ENCODE assay signal across 1 cellular context in the genomic region with DNA sequence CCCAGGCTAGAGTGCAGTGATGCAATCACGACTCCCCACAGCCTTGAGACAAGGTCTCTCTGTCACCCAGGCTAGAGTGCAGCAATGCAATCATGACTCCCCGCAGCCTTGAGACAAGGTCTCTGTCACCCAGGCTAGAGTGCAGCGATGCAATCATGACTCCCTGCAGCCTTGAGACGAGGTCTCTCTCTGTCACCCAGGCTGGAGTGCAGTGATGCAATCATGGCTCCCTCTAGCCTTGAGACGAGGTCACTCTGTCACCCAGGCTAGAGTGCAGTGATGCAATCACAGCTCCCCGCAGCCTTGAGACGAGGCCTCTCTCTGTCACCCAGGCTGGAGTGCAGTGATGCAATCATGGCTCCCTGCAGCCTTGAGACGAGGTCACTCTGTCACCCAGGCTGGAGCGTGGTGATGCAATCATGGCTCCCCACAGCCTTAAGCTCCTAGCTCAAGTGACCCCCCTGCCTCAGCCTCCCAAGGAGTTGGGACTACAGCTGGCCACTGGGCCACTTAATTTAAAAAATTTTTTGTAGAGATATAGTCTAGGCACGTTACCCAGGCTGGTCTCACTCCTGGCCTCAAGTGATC.
TF ChIP-seq lines count a peak whose summit lies in the region.

No MANE protein-coding gene starts in this region.

TF ChIP-seq in HepG2, 621 proteins besides CTCF, POLR2A, EP300 and RAD21 (continued from another document and continues in another):
- TF ChIP-seq, protein P1, sequence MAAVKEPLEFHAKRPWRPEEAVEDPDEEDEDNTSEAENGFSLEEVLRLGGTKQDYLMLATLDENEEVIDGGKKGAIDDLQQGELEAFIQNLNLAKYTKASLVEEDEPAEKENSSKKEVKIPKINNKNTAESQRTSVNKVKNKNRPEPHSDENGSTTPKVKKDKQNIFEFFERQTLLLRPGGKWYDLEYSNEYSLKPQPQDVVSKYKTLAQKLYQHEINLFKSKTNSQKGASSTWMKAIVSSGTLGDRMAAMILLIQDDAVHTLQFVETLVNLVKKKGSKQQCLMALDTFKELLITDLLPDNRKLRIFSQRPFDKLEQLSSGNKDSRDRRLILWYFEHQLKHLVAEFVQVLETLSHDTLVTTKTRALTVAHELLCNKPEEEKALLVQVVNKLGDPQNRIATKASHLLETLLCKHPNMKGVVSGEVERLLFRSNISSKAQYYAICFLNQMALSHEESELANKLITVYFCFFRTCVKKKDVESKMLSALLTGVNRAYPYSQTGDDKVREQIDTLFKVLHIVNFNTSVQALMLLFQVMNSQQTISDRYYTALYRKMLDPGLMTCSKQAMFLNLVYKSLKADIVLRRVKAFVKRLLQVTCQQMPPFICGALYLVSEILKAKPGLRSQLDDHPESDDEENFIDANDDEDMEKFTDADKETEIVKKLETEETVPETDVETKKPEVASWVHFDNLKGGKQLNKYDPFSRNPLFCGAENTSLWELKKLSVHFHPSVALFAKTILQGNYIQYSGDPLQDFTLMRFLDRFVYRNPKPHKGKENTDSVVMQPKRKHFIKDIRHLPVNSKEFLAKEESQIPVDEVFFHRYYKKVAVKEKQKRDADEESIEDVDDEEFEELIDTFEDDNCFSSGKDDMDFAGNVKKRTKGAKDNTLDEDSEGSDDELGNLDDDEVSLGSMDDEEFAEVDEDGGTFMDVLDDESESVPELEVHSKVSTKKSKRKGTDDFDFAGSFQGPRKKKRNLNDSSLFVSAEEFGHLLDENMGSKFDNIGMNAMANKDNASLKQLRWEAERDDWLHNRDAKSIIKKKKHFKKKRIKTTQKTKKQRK (IDR thresholded peaks at IDR 0.05; ENCODE audit: low read length) = no peak
- TF ChIP-seq ZXDC (CRISPR knock-in tag; IDR thresholded peaks at IDR 0.05) = peak; percentile 63; the same call in 1 of the 2 replicates
- no peak for TF ChIP-seq ZNF446 (CRISPR knock-in tag; IDR thresholded peaks at IDR 0.05)
- peak; percentile 80 for TF ChIP-seq RCOR2 (CRISPR knock-in tag; IDR thresholded peaks at IDR 0.05)
- TF ChIP-seq, protein P2, sequence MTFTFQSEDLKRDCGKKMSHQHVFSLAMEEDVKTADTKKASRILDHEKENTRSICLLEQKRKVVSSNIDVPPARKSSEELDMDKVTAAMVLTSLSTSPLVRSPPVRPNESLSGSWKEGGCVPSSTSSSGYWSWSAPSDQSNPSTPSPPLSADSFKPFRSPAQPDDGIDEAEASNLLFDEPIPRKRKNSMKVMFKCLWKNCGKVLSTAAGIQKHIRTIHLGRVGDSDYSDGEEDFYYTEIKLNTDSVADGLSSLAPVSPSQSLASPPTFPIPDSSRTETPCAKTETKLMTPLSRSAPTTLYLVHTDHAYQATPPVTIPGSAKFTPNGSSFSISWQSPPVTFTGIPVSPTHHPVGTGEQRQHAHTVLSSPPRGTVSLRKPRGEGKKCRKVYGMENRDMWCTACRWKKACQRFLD (CRISPR knock-in tag; IDR thresholded peaks at IDR 0.05; ENCODE audit: borderline replicate concordance) = no peak
- TF ChIP-seq ZBTB25 (CRISPR knock-in tag; IDR thresholded peaks at IDR 0.05) = peak; percentile 92
- TF ChIP-seq CEBPG (CRISPR knock-in tag; IDR thresholded peaks at IDR 0.05) = peak; percentile 100
- no peak for TF ChIP-seq PAWR (CRISPR knock-in tag; IDR thresholded peaks at IDR 0.05; ENCODE audit: borderline replicate concordance)
- TF ChIP-seq TFDP2 (CRISPR knock-in tag; IDR thresholded peaks at IDR 0.05) = peak; percentile 73
- peak; percentile 98 for TF ChIP-seq ZMYM4 (CRISPR knock-in tag; IDR thresholded peaks at IDR 0.05)
- peak; percentile 95 for TF ChIP-seq FOXA3 (CRISPR knock-in tag; IDR thresholded peaks at IDR 0.05)
- no peak for TF ChIP-seq SOX6 (IDR thresholded peaks at IDR 0.05)
- TF ChIP-seq SOX6 (CRISPR knock-in tag; IDR thresholded peaks at IDR 0.05) = peak; percentile 98
- TF ChIP-seq, protein P3, sequence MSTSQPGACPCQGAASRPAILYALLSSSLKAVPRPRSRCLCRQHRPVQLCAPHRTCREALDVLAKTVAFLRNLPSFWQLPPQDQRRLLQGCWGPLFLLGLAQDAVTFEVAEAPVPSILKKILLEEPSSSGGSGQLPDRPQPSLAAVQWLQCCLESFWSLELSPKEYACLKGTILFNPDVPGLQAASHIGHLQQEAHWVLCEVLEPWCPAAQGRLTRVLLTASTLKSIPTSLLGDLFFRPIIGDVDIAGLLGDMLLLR (CRISPR knock-in tag; IDR thresholded peaks at IDR 0.05) = peak; percentile 88
- TF ChIP-seq ZFY (CRISPR knock-in tag; IDR thresholded peaks at IDR 0.05) = peak; percentile 36
- TF ChIP-seq ZNF101 (CRISPR knock-in tag; IDR thresholded peaks at IDR 0.05; ENCODE audit: borderline replicate concordance, low read depth) = 0 out of 2 replicates have a peak, but pooled peaks have one; percentile 26
- no peak for TF ChIP-seq PCBP2 (optimal IDR thresholded peaks at IDR 0.05; ENCODE audit: low read depth, low read length, poor library complexity, severe bottlenecking)
- TF ChIP-seq KDM5B (CRISPR knock-in tag; IDR thresholded peaks at IDR 0.05; ENCODE audit: borderline replicate concordance) = peak; percentile 97; the same call in 1 of the 2 replicates
- peak; percentile 100 for TF ChIP-seq RXRA (CRISPR knock-in tag; IDR thresholded peaks at IDR 0.05)
- TF ChIP-seq STAT5B (CRISPR knock-in tag; IDR thresholded peaks at IDR 0.05) = 0 out of 2 replicates have a peak, but pooled peaks have one; percentile 69
- peak; percentile 59 for TF ChIP-seq ZNF883 (CRISPR knock-in tag; IDR thresholded peaks at IDR 0.05; ENCODE audit: not compliant biosample characterization)
- TF ChIP-seq AFF4 (CRISPR knock-in tag; IDR thresholded peaks at IDR 0.05) = no peak
- TF ChIP-seq, protein P4, sequence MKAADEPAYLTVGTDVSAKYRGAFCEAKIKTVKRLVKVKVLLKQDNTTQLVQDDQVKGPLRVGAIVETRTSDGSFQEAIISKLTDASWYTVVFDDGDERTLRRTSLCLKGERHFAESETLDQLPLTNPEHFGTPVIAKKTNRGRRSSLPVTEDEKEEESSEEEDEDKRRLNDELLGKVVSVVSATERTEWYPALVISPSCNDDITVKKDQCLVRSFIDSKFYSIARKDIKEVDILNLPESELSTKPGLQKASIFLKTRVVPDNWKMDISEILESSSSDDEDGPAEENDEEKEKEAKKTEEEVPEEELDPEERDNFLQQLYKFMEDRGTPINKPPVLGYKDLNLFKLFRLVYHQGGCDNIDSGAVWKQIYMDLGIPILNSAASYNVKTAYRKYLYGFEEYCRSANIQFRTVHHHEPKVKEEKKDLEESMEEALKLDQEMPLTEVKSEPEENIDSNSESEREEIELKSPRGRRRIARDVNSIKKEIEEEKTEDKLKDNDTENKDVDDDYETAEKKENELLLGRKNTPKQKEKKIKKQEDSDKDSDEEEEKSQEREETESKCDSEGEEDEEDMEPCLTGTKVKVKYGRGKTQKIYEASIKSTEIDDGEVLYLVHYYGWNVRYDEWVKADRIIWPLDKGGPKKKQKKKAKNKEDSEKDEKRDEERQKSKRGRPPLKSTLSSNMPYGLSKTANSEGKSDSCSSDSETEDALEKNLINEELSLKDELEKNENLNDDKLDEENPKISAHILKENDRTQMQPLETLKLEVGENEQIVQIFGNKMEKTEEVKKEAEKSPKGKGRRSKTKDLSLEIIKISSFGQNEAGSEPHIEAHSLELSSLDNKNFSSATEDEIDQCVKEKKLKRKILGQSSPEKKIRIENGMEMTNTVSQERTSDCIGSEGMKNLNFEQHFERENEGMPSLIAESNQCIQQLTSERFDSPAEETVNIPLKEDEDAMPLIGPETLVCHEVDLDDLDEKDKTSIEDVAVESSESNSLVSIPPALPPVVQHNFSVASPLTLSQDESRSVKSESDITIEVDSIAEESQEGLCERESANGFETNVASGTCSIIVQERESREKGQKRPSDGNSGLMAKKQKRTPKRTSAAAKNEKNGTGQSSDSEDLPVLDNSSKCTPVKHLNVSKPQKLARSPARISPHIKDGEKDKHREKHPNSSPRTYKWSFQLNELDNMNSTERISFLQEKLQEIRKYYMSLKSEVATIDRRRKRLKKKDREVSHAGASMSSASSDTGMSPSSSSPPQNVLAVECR (CRISPR knock-in tag; IDR thresholded peaks at IDR 0.05; ENCODE audit: borderline replicate concordance) = peak; percentile 98
- TF ChIP-seq SNAPC4 (CRISPR knock-in tag; IDR thresholded peaks at IDR 0.05) = 0 out of 2 replicates have a peak, but pooled peaks have one; percentile 48
